ENCODE assay signal across 9 cellular contexts in genomic region chr5:137498736-137499505, GRCh38. TPM values are rescaled to one million over a fixed set of nuclear protein-coding genes. Genes with fewer than 3 reads are reported as not detected.
DNase-seq lines count a peak whose midpoint lies in the region; ATAC-seq and TF ChIP-seq lines count a peak whose summit lies in the region.
"Had no signal": no experiment of that assay in that cellular context is flagged by ENCODE, and none has a peak within 500 bp of the region (broad histone marks: within the 10 kb centered on the region; RNA-seq: fewer than 3 reads in every experiment).

TSS of gene SPOCK1 (minus strand) at chr5:137499326.

- peaks cover 0 to 58% (median 25%) of the 10 kb centered on the region in 7 donors for H3K27me3 ChIP-seq in spleen (replicated peaks in 1 of 7)

- intact Hi-C loops in spleen (cut with DNase I; ENCODE audit: low total_unique reads): loop anchor here (5.0 kb wide), 1 partner anchor 177 kb away; no protein-coding TSS in a partner anchor

- no peak for TF ChIP-seq POLR2A in spleen (IDR thresholded peaks at IDR 0.05)

- peak; percentile 80 for ATAC-seq in HG02571 (IDR thresholded peaks at IDR 0.05; ENCODE audit: unreplicated experiment)

- peak within 1 kb of the TSS; percentile 81 to 88 for H3K4me3 ChIP-seq in cardiac fibroblast (replicated peaks in 1 of 2; ENCODE audit: low read depth in 2 of 2, low read length in 2 of 2)
- H3K4me3 ChIP-seq in spleen: peak within 1 kb of the TSS in 7 of 8 donors; percentile 20 to 63 (median 34)

- peak; percentile 20 for TF ChIP-seq CTCF in cardiac fibroblast (IDR thresholded peaks at IDR 0.05; ENCODE audit: low read depth, low read length)
- peak in 9 of 11 experiments; percentile 20 to 85 (median 77) for TF ChIP-seq CTCF in spleen (IDR thresholded peaks at IDR 0.05 in 8 of 11, conservative IDR thresholded peaks at IDR 0.05 in 3 of 11)

- DNase-seq in NCI-H187 (lab: John Stamatoyannopoulos, UW): peak; percentile 25 to 64
- DNase-seq in NCI-H187 treated with DMSO at 0.1 percent for 48 hours (lab: John Stamatoyannopoulos, UW): no peak
- peak; percentile 63 for DNase-seq in NCI-H1092 treated with DMSO at 0.1 percent for 48 hours (lab: John Stamatoyannopoulos, UW)
- DNase-seq in UCSD-AML1 (lab: John Stamatoyannopoulos, UW; ENCODE audit: unreplicated experiment): peak; percentile 77
- peak; percentile 75 to 86 for DNase-seq in cardiac fibroblast (ENCODE audit: low read depth in 2 of 2)
- DNase-seq in inferior parietal cortex (ENCODE audit: extremely low spot score): peak; percentile 70
- DNase-seq in spleen: peak; percentile 87
- DNase-seq: DND-41 had no signal

- H3K9me3 ChIP-seq in spleen: no peaks in the 10 kb centered on the region

- H3K27ac ChIP-seq in spleen: no peak within 1 kb of the TSS

- H3K4me1 ChIP-seq in spleen: peaks cover 0 to 11% (median 7%) of the 10 kb centered on the region in 6 donors

- WGBS in spleen, 5 donors: 1 to 2% (median 2%) methylated on average over 40 to 78 of the region's 78 CpGs

- H3K36me3 ChIP-seq in spleen: no peaks in the 10 kb centered on the region

RNA-seq across cellular contexts. Expression of gene SPOCK1, which starts in this region (rescaled TPM):
- total RNA-seq in spleen: 10 to 100 TPM in 2 of 7 donors, 1 to 10 TPM in 5; 3.7 to 17.0 (median 7.3) TPM
- 1 to 10 TPM in 2 of 3 donors, under 1 TPM in 1; 0.50 to 2.1 (median 1.2) TPM for polyA plus RNA-seq in spleen
